8 cellular contexts compared by ENCODE assay signal in genomic region chr4:102564399-102564921, GRCh38.
A peak's percentile ranks its signal among the peaks of the same experiment; 100 is the strongest.
DNase-seq lines count a peak whose midpoint lies in the region; ATAC-seq, FAIRE-seq and TF ChIP-seq lines count a peak whose summit lies in the region.

No MANE protein-coding gene starts in this region.

- H3K4me3 Mint-ChIP-seq in astrocyte (ENCODE audit: unreplicated experiment), result no peak overlapping the region
- H3K4me3 Mint-ChIP-seq in stimulated activated naive CD8-positive, alpha-beta T cell treated with anti-CD3 and anti-CD28 coated beads, Interleukin-15, Interleukin-2, amounts not matched to agents 100 ng/mL and 50 ng/mL, for 24 hours, result peak overlapping the region; percentile 36

- no peaks in the 10 kb centered on the region for H3K9me3 Mint-ChIP-seq in astrocyte (ENCODE audit: unreplicated experiment)
- H3K9me3 Mint-ChIP-seq in stimulated activated naive CD8-positive, alpha-beta T cell treated with anti-CD3 and anti-CD28 coated beads, Interleukin-15, Interleukin-2, amounts not matched to agents 100 ng/mL and 50 ng/mL, for 24 hours, result peaks cover 4% of the 10 kb centered on the region

- in situ Hi-C loops in Caki2 (cut with HindIII; ENCODE audit: low pct_unique_long_range_greater_than_20kb, low sequenced_read_pairs), result no loop called here

- no peak overlapping the region for H2AFZ ChIP-seq in astrocyte (ENCODE audit: low read depth, low read length)

- peak overlapping the region; percentile 28 for H3K4me2 ChIP-seq in astrocyte (ENCODE audit: low read length)

- H3K9me3 ChIP-seq in astrocyte (ENCODE audit: insufficient read depth, low read depth, low read length), result no peaks in the 10 kb centered on the region

- no peak overlapping the region for H3K9ac ChIP-seq in astrocyte (ENCODE audit: low read length)

- H3K36me3 ChIP-seq in astrocyte (ENCODE audit: insufficient read depth, low read length), result peaks cover 3% of the 10 kb centered on the region

- TF ChIP-seq CTCF in astrocyte (IDR thresholded peaks at IDR 0.05; ENCODE audit: insufficient read depth, low read depth, low read length), result no peak

- H3K27me3 ChIP-seq in astrocyte (ENCODE audit: insufficient read depth, low read length), result no peaks in the 10 kb centered on the region

- H3K27ac ChIP-seq in astrocyte (ENCODE audit: low read depth, low read length), result peak overlapping the region; percentile 20

- H3K79me2 ChIP-seq in astrocyte (ENCODE audit: insufficient read depth, low read length), result no peaks in the 10 kb centered on the region

- peaks cover 10% of the 10 kb centered on the region for H3K4me1 ChIP-seq in astrocyte (ENCODE audit: insufficient read depth, low read length)

- peak; percentile 15 for DNase-seq in Caki2 (ENCODE audit: low read depth)
- peak; percentile 80 for DNase-seq in astrocyte (ENCODE audit: low read depth)
- no peak for DNase-seq in NCI-H446 treated with DMSO at 0.1 percent for 48 hours (lab: John Stamatoyannopoulos, UW)
- no peak for DNase-seq in HTR-8/SVneo (ENCODE audit: insufficient read length, low spot score)
- no peak for DNase-seq in Right ventricle myocardium inferior (ENCODE audit: missing footprints)

- H3K27ac Mint-ChIP-seq in astrocyte (ENCODE audit: unreplicated experiment), result peak overlapping the region; percentile 85
- peak overlapping the region; percentile 85 for H3K27ac Mint-ChIP-seq in stimulated activated naive CD8-positive, alpha-beta T cell treated with anti-CD3 and anti-CD28 coated beads, Interleukin-15, Interleukin-2, amounts not matched to agents 100 ng/mL and 50 ng/mL, for 24 hours

- H4K20me1 ChIP-seq in astrocyte (ENCODE audit: insufficient read depth, low read length), result peaks cover 35% of the 10 kb centered on the region

- no peak overlapping the region for H3K4me3 ChIP-seq in astrocyte (ENCODE audit: insufficient read depth, low read depth, low read length)

- peaks cover 13% of the 10 kb centered on the region for H3K4me1 Mint-ChIP-seq in astrocyte (ENCODE audit: low read depth, unreplicated experiment)
- peaks cover 23% of the 10 kb centered on the region for H3K4me1 Mint-ChIP-seq in stimulated activated naive CD8-positive, alpha-beta T cell treated with anti-CD3 and anti-CD28 coated beads, Interleukin-15, Interleukin-2, amounts not matched to agents 100 ng/mL and 50 ng/mL, for 24 hours (ENCODE audit: low read depth)

- peaks cover 12% of the 10 kb centered on the region for H3K36me3 Mint-ChIP-seq in astrocyte (ENCODE audit: low read depth, unreplicated experiment)
- H3K36me3 Mint-ChIP-seq in stimulated activated naive CD8-positive, alpha-beta T cell treated with anti-CD3 and anti-CD28 coated beads, Interleukin-15, Interleukin-2, amounts not matched to agents 100 ng/mL and 50 ng/mL, for 24 hours (ENCODE audit: low read depth), result peaks cover 86% of the 10 kb centered on the region

- H3K27me3 Mint-ChIP-seq in astrocyte (ENCODE audit: low read depth, unreplicated experiment), result no peaks in the 10 kb centered on the region
- H3K27me3 Mint-ChIP-seq in stimulated activated naive CD8-positive, alpha-beta T cell treated with anti-CD3 and anti-CD28 coated beads, Interleukin-15, Interleukin-2, amounts not matched to agents 100 ng/mL and 50 ng/mL, for 24 hours, result no peaks in the 10 kb centered on the region

- FAIRE-seq in astrocyte (lab: Jason Lieb, UNC) (peak; percentile 85), HTR-8/SVneo (lab: Jason Lieb, UNC) (no peak)

- intact Hi-C loops in Right ventricle myocardium inferior (cut with DNase I), result no loop called here

- ATAC-seq in GM19463 (IDR thresholded peaks at IDR 0.05; ENCODE audit: unreplicated experiment) (peak; percentile 83), HG03457 (IDR thresholded peaks at IDR 0.05; ENCODE audit: unreplicated experiment) (peak; percentile 80), Right ventricle myocardium inferior (no peak)

Comparison
In these comparisons a context has a peak if more than half of its experiments do, and no peak if none do; other contexts are left out.
1. DNase-seq: peak in Caki2 (single experiment) and astrocyte (single experiment); none in NCI-H446 treated with DMSO at 0.1 percent for 48 hours (single experiment), HTR-8/SVneo (single experiment) and Right ventricle myocardium inferior (single experiment).